8 cellular contexts compared by ENCODE assay signal in genomic region chr16:21521390-21522143, GRCh38.
DNase-seq lines count a peak whose midpoint lies in the region; ATAC-seq and TF ChIP-seq lines count a peak whose summit lies in the region.
"Not testable (repeated sequence)": the region's sequence is repeated elsewhere in the genome, so short reads cannot be mapped to it uniquely, and the experiment has no call there.

No MANE protein-coding gene starts in this region.

- H3K27ac Mint-ChIP-seq in endothelial cell (ENCODE audit: unreplicated experiment): peak overlapping the region; percentile 52
- peak overlapping the region in 6 of 10 donors; percentile 40 to 72 (median 66) for H3K27ac Mint-ChIP-seq in naive thymus-derived CD8-positive, alpha-beta T cell
- H3K27ac Mint-ChIP-seq in stimulated activated effector memory CD8-positive, alpha-beta T cell treated with anti-CD3 and anti-CD28 coated beads, Interleukin-12 subunit alpha, Interleukin-12 subunit beta, amount 100 ng/mL, for 72 hours: not testable (repeated sequence)

- not testable (repeated sequence) for H3K9ac ChIP-seq in BLaER1 treated with 17β-estradiol and CSF1 and Interleukin-3, amounts not matched to agents 10 nM and 100 nM
- H3K9ac ChIP-seq in OCI-LY3 (ENCODE audit: low read length): peak overlapping the region; percentile 87; the same call in 1 of the 2 replicates

- not testable (repeated sequence) for H2AFZ ChIP-seq in OCI-LY3 (ENCODE audit: low read depth, low read length)

- DNase-seq in HS-27A (ENCODE audit: low read depth) (peak; percentile 36), endothelial cell (ENCODE audit: low spot score) (peak; percentile 64)
- peak; percentile 63 for DNase-seq in activated effector memory CD4-positive, alpha-beta T cell treated with anti-CD3 and anti-CD28 coated beads, Interleukin-2, amount 50 U/mL, for 16 hours
- DNase-seq in naive thymus-derived CD8-positive, alpha-beta T cell: peak in 1 of 10 donors; percentile 69
- DNase-seq in stimulated activated effector memory CD8-positive, alpha-beta T cell treated with anti-CD3 and anti-CD28 coated beads, Interleukin-12 subunit alpha, Interleukin-12 subunit beta, amount 100 ng/mL, for 72 hours (ENCODE audit: low spot score in 2 of 2): not testable (repeated sequence)

- H3K36me3 ChIP-seq in BLaER1 treated with 17β-estradiol and CSF1 and Interleukin-3, amounts not matched to agents 10 nM and 100 nM; OCI-LY3 (replicated peaks; ENCODE audit: low read depth, low read length): not testable (repeated sequence)

- peaks cover 23% of the 10 kb centered on the region for H3K4me1 Mint-ChIP-seq in endothelial cell (ENCODE audit: unreplicated experiment)
- H3K4me1 Mint-ChIP-seq in naive thymus-derived CD8-positive, alpha-beta T cell: peaks cover 11 to 23% (median 19%) of the 10 kb centered on the region in 4 donors
- peaks cover 16% of the 10 kb centered on the region for H3K4me1 Mint-ChIP-seq in stimulated activated effector memory CD8-positive, alpha-beta T cell treated with anti-CD3 and anti-CD28 coated beads, Interleukin-12 subunit alpha, Interleukin-12 subunit beta, amount 100 ng/mL, for 72 hours

- H3K36me3 Mint-ChIP-seq in endothelial cell (ENCODE audit: low read depth, unreplicated experiment); naive thymus-derived CD8-positive, alpha-beta T cell: not testable (repeated sequence)
- peaks cover 37% of the 10 kb centered on the region for H3K36me3 Mint-ChIP-seq in stimulated activated effector memory CD8-positive, alpha-beta T cell treated with anti-CD3 and anti-CD28 coated beads, Interleukin-12 subunit alpha, Interleukin-12 subunit beta, amount 100 ng/mL, for 72 hours

- H3K4me3 Mint-ChIP-seq in endothelial cell (ENCODE audit: unreplicated experiment): peak overlapping the region; percentile 80
- H3K4me3 Mint-ChIP-seq in naive thymus-derived CD8-positive, alpha-beta T cell: peak overlapping the region in 9 of 10 donors; percentile 14 to 66 (median 32)
- H3K4me3 Mint-ChIP-seq in stimulated activated effector memory CD8-positive, alpha-beta T cell treated with anti-CD3 and anti-CD28 coated beads, Interleukin-12 subunit alpha, Interleukin-12 subunit beta, amount 100 ng/mL, for 72 hours: peak overlapping the region; percentile 97

- POLR2A ChIA-PET in naive thymus-derived CD8-positive, alpha-beta T cell (lab: Charles Lee): interaction anchor here (0.6 kb wide), 1 partner anchor 332 kb away, joined by 3 read pairs; no protein-coding TSS in a partner anchor

- not testable (repeated sequence) for H3K27me3 Mint-ChIP-seq in endothelial cell (ENCODE audit: unreplicated experiment); naive thymus-derived CD8-positive, alpha-beta T cell

- not testable (repeated sequence) for ATAC-seq in naive thymus-derived CD8-positive, alpha-beta T cell; stimulated activated effector memory CD8-positive, alpha-beta T cell treated with anti-CD3 and anti-CD28 coated beads, Interleukin-12 subunit alpha, Interleukin-12 subunit beta, amount 100 ng/mL, for 72 hours

- not testable (repeated sequence) for TF ChIP-seq CTCF in OCI-LY3 (IDR thresholded peaks at IDR 0.05; ENCODE audit: low read depth, low read length); endothelial cell (IDR thresholded peaks at IDR 0.05; ENCODE audit: unreplicated experiment)

- peak overlapping the region in 1 of 11 experiments; percentile 89; a peak in 2 of 22 replicates for H3K27ac ChIP-seq in BLaER1 treated with 17β-estradiol and CSF1 and Interleukin-3, amounts not matched to agents 10 nM and 100 nM
- H3K27ac ChIP-seq in OCI-LY3 (ENCODE audit: low read length): not testable (repeated sequence)

- H3K4me3 ChIP-seq in BLaER1 treated with 17β-estradiol and CSF1 and Interleukin-3, amounts not matched to agents 10 nM and 100 nM: not testable (repeated sequence)
- H3K4me3 ChIP-seq in OCI-LY3 (ENCODE audit: low read length): peak overlapping the region; percentile 89; the same call in 1 of the 2 replicates
- peak overlapping the region; percentile 53 for H3K4me3 ChIP-seq in iPS-18c (ENCODE audit: insufficient read depth, low read depth, low read length)

- H3K79me2 ChIP-seq in OCI-LY3 (ENCODE audit: low read length): peaks cover 32% of the 10 kb centered on the region

- H3K4me2 ChIP-seq in BLaER1 treated with 17β-estradiol and CSF1 and Interleukin-3, amounts not matched to agents 10 nM and 100 nM: peak overlapping the region in 6 of 11 experiments; percentile 86 to 98 (median 94); a peak in 9 of 22 replicates
- peak overlapping the region; percentile 47; the same call in 1 of the 2 replicates for H3K4me2 ChIP-seq in OCI-LY3 (ENCODE audit: low read length)

- H3K4me1 ChIP-seq in BLaER1 treated with 17β-estradiol and CSF1 and Interleukin-3, amounts not matched to agents 10 nM and 100 nM: peaks cover 5 to 61% (median 38%) of the 10 kb centered on the region in 10 experiments
- peaks cover 11% of the 10 kb centered on the region; the same call in 1 of the 2 replicates for H3K4me1 ChIP-seq in OCI-LY3 (ENCODE audit: low read length)

- not testable (repeated sequence) for H3K9me3 Mint-ChIP-seq in endothelial cell (ENCODE audit: unreplicated experiment); naive thymus-derived CD8-positive, alpha-beta T cell; stimulated activated effector memory CD8-positive, alpha-beta T cell treated with anti-CD3 and anti-CD28 coated beads, Interleukin-12 subunit alpha, Interleukin-12 subunit beta, amount 100 ng/mL, for 72 hours

- peaks cover 0 to 12% (median 0%) of the 10 kb centered on the region in 11 experiments; a peak in 5 of 22 replicates for H3K27me3 ChIP-seq in BLaER1 treated with 17β-estradiol and CSF1 and Interleukin-3, amounts not matched to agents 10 nM and 100 nM
- H3K27me3 ChIP-seq in OCI-LY3 (ENCODE audit: low read depth, low read length): peaks cover 11% of the 10 kb centered on the region; the same call in 1 of the 2 replicates

- H3K9me3 ChIP-seq in BLaER1 treated with 17β-estradiol and CSF1 and Interleukin-3, amounts not matched to agents 10 nM and 100 nM (replicated peaks in 1 of 11); OCI-LY3 (ENCODE audit: insufficient read depth, low read length); iPS-18c (ENCODE audit: control insufficient read depth, insufficient read depth, low read length): not testable (repeated sequence)

- peaks cover 11 to 31% (median 27%) of the 10 kb centered on the region in 11 experiments; a peak in 21 of 22 replicates for H4K20me1 ChIP-seq in BLaER1 treated with 17β-estradiol and CSF1 and Interleukin-3, amounts not matched to agents 10 nM and 100 nM
- H4K20me1 ChIP-seq in OCI-LY3 (ENCODE audit: insufficient read depth, low read length): peaks cover 14% of the 10 kb centered on the region

Comparison
In these comparisons a context has a peak if more than half of its experiments do, and no peak if none do; other contexts are left out.
1. H3K4me3 Mint-ChIP-seq: peak in every context shown above with its lines; median percentile 97 in stimulated activated effector memory CD8-positive, alpha-beta T cell treated with anti-CD3 and anti-CD28 coated beads, Interleukin-12 subunit alpha, Interleukin-12 subunit beta, amount 100 ng/mL, for 72 hours; 80 in endothelial cell; 32 in naive thymus-derived CD8-positive, alpha-beta T cell.